In genomic region chr3:183511277-183512131, GRCh38 we compare ENCODE assay signal across 10 cellular contexts. TPM values are rescaled to one million over a fixed set of nuclear protein-coding genes. Genes with fewer than 3 reads are reported as not detected.
A peak's percentile ranks its signal among the peaks of the same experiment; 100 is the strongest.
DNase-seq lines count a peak whose midpoint lies in the region; ATAC-seq, FAIRE-seq and TF ChIP-seq lines count a peak whose summit lies in the region.
"Not testable (repeated sequence)": the region's sequence is repeated elsewhere in the genome, so short reads cannot be mapped to it uniquely, and the experiment has no call there.
"Had no signal": no experiment of that assay in that cellular context is flagged by ENCODE, and none has a peak within 500 bp of the region (broad histone marks: within the 10 kb centered on the region; RNA-seq: fewer than 3 reads in every experiment).

No MANE protein-coding gene starts in this region.

- not testable (repeated sequence) for H3K4me3 Mint-ChIP-seq in CD8-positive, alpha-beta T cell; activated CD4-positive, alpha-beta T cell treated with anti-CD3 and anti-CD28 coated beads, Interleukin-2, amount 10 ng/mL, durations not matched to agents 7 days and 5 days; stimulated activated effector memory CD8-positive, alpha-beta T cell treated with anti-CD3 and anti-CD28 coated beads, Interleukin-12 subunit alpha, Interleukin-12 subunit beta, amount 100 ng/mL, for 72 hours

- not testable (repeated sequence) for H3K27me3 ChIP-seq in CD8-positive, alpha-beta T cell (ENCODE audit: insufficient read depth, low read length); GM12878 (replicated peaks in 1 of 2; ENCODE audit: control insufficient read depth in 2 of 2, insufficient read depth in 2 of 2, low read length in 1 of 2)

- H3K4me1 ChIP-seq in CD8-positive, alpha-beta T cell (ENCODE audit: insufficient read depth, low read length), result peaks cover 38% of the 10 kb centered on the region
- H3K4me1 ChIP-seq in GM12878 (ENCODE audit: control insufficient read depth, insufficient read depth, low read length), result peaks cover 19% of the 10 kb centered on the region

- intact Hi-C loops in CD8-positive, alpha-beta T cell (cut with DNase I, micrococcal nuclease), result loop anchor here in 1 of 2 experiments (5.0 kb wide), 1 partner anchor 224 kb away; no protein-coding TSS in a partner anchor
- intact Hi-C loops in GM12878 (cut with micrococcal nuclease; ENCODE audit: unreplicated experiment), result not testable (repeated sequence)

- in situ Hi-C loops in GM12878 (cut with MboI), result not testable (repeated sequence)

- POLR2A ChIA-PET in CD8-positive, alpha-beta T cell (lab: Charles Lee); activated CD4-positive, alpha-beta T cell treated with anti-CD3 and anti-CD28 coated beads, Interleukin-2, amount 10 ng/mL, durations not matched to agents 7 days and 5 days (lab: Charles Lee): not testable (repeated sequence)
- POLR2A ChIA-PET in GM12878 (lab: Charles Lee), result interaction anchor here (0.5 to 10.2 kb wide), 5 partner anchors 16 to 60 kb away, joined by 3 to 181 read pairs (median 73); no protein-coding TSS in a partner anchor

- peaks cover 52% of the 10 kb centered on the region for H3K36me3 Mint-ChIP-seq in CD8-positive, alpha-beta T cell
- H3K36me3 Mint-ChIP-seq in activated CD4-positive, alpha-beta T cell treated with anti-CD3 and anti-CD28 coated beads, Interleukin-2, amount 10 ng/mL, durations not matched to agents 7 days and 5 days (ENCODE audit: low read depth), result peaks cover 55% of the 10 kb centered on the region
- H3K36me3 Mint-ChIP-seq in stimulated activated effector memory CD8-positive, alpha-beta T cell treated with anti-CD3 and anti-CD28 coated beads, Interleukin-12 subunit alpha, Interleukin-12 subunit beta, amount 100 ng/mL, for 72 hours, result peaks cover 50% of the 10 kb centered on the region

- peak overlapping the region; percentile 36 for H3K4me2 ChIP-seq in GM12878 (ENCODE audit: control insufficient read depth, insufficient read depth)

- RAD21 ChIA-PET in GM12878 (lab: Charles Lee; ENCODE audit: unreplicated experiment), result interaction anchor here (1.1 to 12.6 kb wide), 5 partner anchors 16 to 80 kb away, joined by 5 to 245 read pairs (median 14); no protein-coding TSS in a partner anchor

- ATAC-seq in CD8-positive, alpha-beta T cell; stimulated activated effector memory CD8-positive, alpha-beta T cell treated with anti-CD3 and anti-CD28 coated beads, Interleukin-12 subunit alpha, Interleukin-12 subunit beta, amount 100 ng/mL, for 72 hours: not testable (repeated sequence)
- ATAC-seq in GM19397 (IDR thresholded peaks at IDR 0.05; ENCODE audit: unreplicated experiment) (peak; percentile 59), HG02798 (IDR thresholded peaks at IDR 0.05; ENCODE audit: poor library complexity, unreplicated experiment) (peak; percentile 71), GM12878 (peak; percentile 57)

- not testable (repeated sequence) for BruUV-seq in GM12878 (replicated peaks; lab: Mats Ljungman, UMichigan)

- DNase-seq in CD8-positive, alpha-beta T cell, result peak in 1 of 7 experiments; percentile 25
- DNase-seq in NAMALWA (ENCODE audit: low spot score) (peak; percentile 93), myocyte (ENCODE audit: low read depth) (peak; percentile 90)
- DNase-seq in activated CD4-positive, alpha-beta T cell treated with anti-CD3 and anti-CD28 coated beads, Interleukin-2, amount 10 ng/mL, durations not matched to agents 7 days and 5 days; GM12878 (ENCODE audit: low read depth, low spot score); stimulated activated effector memory CD8-positive, alpha-beta T cell treated with anti-CD3 and anti-CD28 coated beads, Interleukin-12 subunit alpha, Interleukin-12 subunit beta, amount 100 ng/mL, for 72 hours (ENCODE audit: low spot score in 2 of 2): not testable (repeated sequence)

- H3K27ac ChIP-seq in CD8-positive, alpha-beta T cell (ENCODE audit: low read depth, low read length), result not testable (repeated sequence)
- H3K27ac ChIP-seq in GM12878 (ENCODE audit: control insufficient read depth, insufficient read depth), result peak overlapping the region; percentile 45

- not testable (repeated sequence) for H3K9me3 Mint-ChIP-seq in CD8-positive, alpha-beta T cell; activated CD4-positive, alpha-beta T cell treated with anti-CD3 and anti-CD28 coated beads, Interleukin-2, amount 10 ng/mL, durations not matched to agents 7 days and 5 days; stimulated activated effector memory CD8-positive, alpha-beta T cell treated with anti-CD3 and anti-CD28 coated beads, Interleukin-12 subunit alpha, Interleukin-12 subunit beta, amount 100 ng/mL, for 72 hours

- H3K4me1 Mint-ChIP-seq in CD8-positive, alpha-beta T cell (ENCODE audit: low read depth), result peaks cover 38% of the 10 kb centered on the region
- peaks cover 48% of the 10 kb centered on the region for H3K4me1 Mint-ChIP-seq in activated CD4-positive, alpha-beta T cell treated with anti-CD3 and anti-CD28 coated beads, Interleukin-2, amount 10 ng/mL, durations not matched to agents 7 days and 5 days
- H3K4me1 Mint-ChIP-seq in stimulated activated effector memory CD8-positive, alpha-beta T cell treated with anti-CD3 and anti-CD28 coated beads, Interleukin-12 subunit alpha, Interleukin-12 subunit beta, amount 100 ng/mL, for 72 hours, result peaks cover 47% of the 10 kb centered on the region

- not testable (repeated sequence) for H3K27me3 Mint-ChIP-seq in CD8-positive, alpha-beta T cell (ENCODE audit: low read depth); activated CD4-positive, alpha-beta T cell treated with anti-CD3 and anti-CD28 coated beads, Interleukin-2, amount 10 ng/mL, durations not matched to agents 7 days and 5 days

- SMC1A ChIA-PET in GM12878 (lab: Charles Lee; ENCODE audit: uncharacterized antibody, unreplicated experiment), result interaction anchor here (1.0 to 8.8 kb wide), 10 partner anchors 14 to 80 kb away, joined by 3 to 115 read pairs (median 6); no protein-coding TSS in a partner anchor

- WGBS in GM12878 (ENCODE audit: insufficient coverage, insufficient replicate concordance, low lambda C conversion rate, missing lambda C conversion rate), result 36% methylated on average over 14 of the region's 14 CpGs

- H3K4me3 ChIP-seq in CD8-positive, alpha-beta T cell (ENCODE audit: low read depth, low read length); GM12878: not testable (repeated sequence)

- TF ChIP-seq CTCF in CD8-positive, alpha-beta T cell (IDR thresholded peaks at IDR 0.05); GM12878 (IDR thresholded peaks at IDR 0.05 in 2 of 3, conservative IDR thresholded peaks at IDR 0.05 in 1 of 3; ENCODE audit: control insufficient read depth in 2 of 3, extremely low read depth in 1 of 3, insufficient read depth in 1 of 3, low read depth in 3 of 3, low read length in 3 of 3): not testable (repeated sequence)

- H3K9ac ChIP-seq in GM12878 (ENCODE audit: control insufficient read depth, insufficient read depth, low read length), result peak overlapping the region; percentile 1; the same call in 1 of the 2 replicates

- peak overlapping the region; percentile 4 for H3K27ac Mint-ChIP-seq in CD8-positive, alpha-beta T cell
- H3K27ac Mint-ChIP-seq in activated CD4-positive, alpha-beta T cell treated with anti-CD3 and anti-CD28 coated beads, Interleukin-2, amount 10 ng/mL, durations not matched to agents 7 days and 5 days, result peak overlapping the region; percentile 1
- H3K27ac Mint-ChIP-seq in stimulated activated effector memory CD8-positive, alpha-beta T cell treated with anti-CD3 and anti-CD28 coated beads, Interleukin-12 subunit alpha, Interleukin-12 subunit beta, amount 100 ng/mL, for 72 hours, result peak overlapping the region; percentile 81

- not testable (repeated sequence) for H3K79me2 ChIP-seq in GM12878 (ENCODE audit: control insufficient read depth, insufficient read depth, low read length)

- not testable (repeated sequence) for H4K20me1 ChIP-seq in GM12878 (ENCODE audit: control insufficient read depth, insufficient read depth)

- not testable (repeated sequence) for H3K36me3 ChIP-seq in CD8-positive, alpha-beta T cell (ENCODE audit: insufficient read depth, low read length); GM12878 (ENCODE audit: control insufficient read depth in 2 of 2, insufficient read depth in 2 of 2, low read length in 1 of 2)

- H2AFZ ChIP-seq in GM12878 (ENCODE audit: control insufficient read depth, low read depth, low read length), result peak overlapping the region; percentile 48; the same call in 1 of the 2 replicates

- FAIRE-seq in GM12878 (lab: Jason Lieb, UNC), result peak; percentile 57

- CTCF ChIA-PET in CD8-positive, alpha-beta T cell (lab: Charles Lee), result interaction anchor here (0.8 kb wide), 1 partner anchor 49 kb away, joined by 3 read pairs; no protein-coding TSS in a partner anchor
- CTCF ChIA-PET in activated CD4-positive, alpha-beta T cell treated with anti-CD3 and anti-CD28 coated beads, Interleukin-2, amount 10 ng/mL, durations not matched to agents 7 days and 5 days (lab: Charles Lee), result not testable (repeated sequence)
- CTCF ChIA-PET in GM12878 (lab: Yijun Ruan, JAX), result interaction anchor here (1.1 to 5.7 kb wide), 6 partner anchors 13 to 41 kb away, joined by 3 to 34 read pairs (median 4); no protein-coding TSS in a partner anchor

- TF ChIP-seq POLR2A in GM12878 (IDR thresholded peaks at IDR 0.05; ENCODE audit: low read depth, low read length), result 0 out of 2 replicates have a peak, but pooled peaks have one; percentile 18

- TF ChIP-seq EP300 in GM12878 (IDR thresholded peaks at IDR 0.05; ENCODE audit: borderline replicate concordance in 1 of 2, control insufficient read depth in 1 of 2, low read depth in 2 of 2, low read length in 2 of 2), result peak in 1 of 2 experiments; percentile 65; a peak in 1 of 4 replicates

- 0 out of 2 replicates have a peak, but pooled peaks have one; percentile 13 for TF ChIP-seq RAD21 in GM12878 (IDR thresholded peaks at IDR 0.05; ENCODE audit: insufficient read depth, low read depth, low read length)

- H3K9me3 ChIP-seq in CD8-positive, alpha-beta T cell (ENCODE audit: low read length); GM12878 (replicated peaks; ENCODE audit: control insufficient read depth, insufficient read depth, low read length): not testable (repeated sequence)

RNA-seq across cellular contexts. Expression of gene KLHL6, which starts 44.0 kb away (rescaled TPM):
- total RNA-seq in CD8-positive, alpha-beta T cell, result 10 to 100 TPM; 27.7 to 29.7 TPM
- total RNA-seq in activated CD4-positive, alpha-beta T cell treated with anti-CD3 and anti-CD28 coated beads, Interleukin-2, amount 10 ng/mL, durations not matched to agents 7 days and 5 days, result 10 to 100 TPM; 40.4 to 41.2 TPM
- 551 and 574 TPM in 2 replicates for total RNA-seq in GM12878 (2013; cell fraction: nucleolus; rRNA removed)
- total RNA-seq in GM12878 (2014; rRNA removed), result 23.6 and 27.5 TPM in 2 replicates
- total RNA-seq in GM12878 (2014; rRNA removed; fragmentation: Illumina TruSeq; extraction: Trizol), result 26.8 and 28.0 TPM in 2 replicates
- total RNA-seq in GM12878 (2021), result 28.7 and 29.7 TPM in 2 replicates
- 7.9 TPM for polyA plus RNA-seq in GM12878 (2011; ENCODE audit: low read depth)
- polyA plus RNA-seq in GM12878 (2011; rRNA removed), result 91.8 and 99.8 TPM in 2 replicates
- 60.5 and 63.5 TPM in 2 replicates for polyA plus RNA-seq in GM12878 (2011; cell fraction: cytosol; rRNA removed)
- 139 and 178 TPM in 2 replicates for polyA plus RNA-seq in GM12878 (2011; cell fraction: nucleus; rRNA removed)
- polyA plus RNA-seq in GM12878 (2012), result 12.3 and 19.6 TPM in 2 replicates
- 26.5 and 30.0 TPM in 2 replicates for polyA plus RNA-seq in GM12878 (2014; fragmentation: Illumina TruSeq; extraction: Trizol)
- 1 to 10 TPM; 4.0 to 4.2 TPM for polyA plus RNA-seq in GM12878 (2014; fragmentation: Nextera tagmentation; extraction: Ambion mirVana)
- 23.0 and 25.2 TPM in 2 replicates for polyA plus RNA-seq in GM12878 (2014; rRNA removed)
- polyA plus RNA-seq in GM12878 (2016; fragmentation: Nextera tagmentation; extraction: Ambion mirVana), result 10 to 100 TPM; 16.5 to 19.9 TPM
- 104 and 116 TPM in 2 replicates for polyA minus RNA-seq in GM12878 (2011; rRNA and poly(A)+ RNA removed)
- polyA minus RNA-seq in GM12878 (2011; cell fraction: cytosol; rRNA and poly(A)+ RNA removed), result 29.4 and 31.6 TPM in 2 replicates
- polyA minus RNA-seq in GM12878 (2011; cell fraction: nucleus; rRNA and poly(A)+ RNA removed), result 52.3 and 65.3 TPM in 2 replicates
- not detected in 2 replicates for total RNA-seq in myocyte
- polyA plus RNA-seq in myocyte (2012), result 0.01 TPM
- total RNA-seq: chondrocyte, Daoy had no signal

Comparison
In these comparisons a context has a peak if more than half of its experiments do, and no peak if none do; other contexts are left out.
1. H3K27ac Mint-ChIP-seq: peak in every context shown above with its lines; median percentile 81 in stimulated activated effector memory CD8-positive, alpha-beta T cell treated with anti-CD3 and anti-CD28 coated beads, Interleukin-12 subunit alpha, Interleukin-12 subunit beta, amount 100 ng/mL, for 72 hours; 4 in CD8-positive, alpha-beta T cell; 1 in activated CD4-positive, alpha-beta T cell treated with anti-CD3 and anti-CD28 coated beads, Interleukin-2, amount 10 ng/mL, durations not matched to agents 7 days and 5 days.
2. RNA of gene KLHL6, which starts 44.0 kb away (total RNA-seq): 40.4 to 41.2 TPM in activated CD4-positive, alpha-beta T cell treated with anti-CD3 and anti-CD28 coated beads, Interleukin-2, amount 10 ng/mL, durations not matched to agents 7 days and 5 days, 27.7 to 29.7 TPM in CD8-positive, alpha-beta T cell and 23.6 to 574 TPM in GM12878; not detected in myocyte; every median in the first group is over 10 times any median in the second.